15 cellular contexts compared by ENCODE assay signal in the genomic region with DNA sequence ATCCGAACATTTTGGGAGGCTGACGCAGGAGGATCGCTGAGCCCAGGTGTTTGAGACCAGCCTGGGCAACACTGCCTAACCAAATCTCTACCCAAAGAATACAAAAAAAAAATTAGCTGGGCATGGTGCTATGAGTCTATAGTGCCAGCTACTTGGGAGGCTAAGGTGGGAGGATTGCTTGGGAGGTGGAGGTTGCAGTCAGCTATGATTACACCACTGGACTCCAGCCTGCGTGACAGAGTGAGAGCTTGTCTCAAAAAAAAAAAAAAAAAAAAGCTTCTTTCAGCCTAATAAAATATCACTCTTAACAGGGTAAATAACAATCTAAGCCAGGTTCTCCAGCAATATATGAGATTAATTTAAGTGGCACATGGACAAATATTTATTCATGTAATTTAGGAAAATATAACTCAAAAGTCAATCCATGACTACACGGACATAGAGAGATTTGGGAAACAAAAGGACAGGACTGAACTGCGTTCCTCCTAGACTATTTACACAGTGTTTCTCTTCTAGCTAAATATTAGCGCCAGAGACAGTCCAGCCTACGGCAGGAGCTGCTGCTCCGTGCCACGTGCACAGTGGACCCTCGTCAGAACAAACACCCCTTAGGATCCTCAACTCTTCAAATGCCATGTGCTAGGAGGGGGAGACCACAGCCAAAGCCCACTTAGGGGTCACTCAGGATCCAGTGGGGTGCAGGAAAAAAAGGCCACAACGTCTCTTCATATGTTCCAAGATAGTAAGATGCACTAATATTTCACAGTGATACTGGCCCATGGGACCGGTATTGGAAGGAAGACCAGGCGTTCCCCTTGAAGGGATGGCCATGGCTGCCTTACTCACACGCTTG. TPM values are rescaled to one million over a fixed set of nuclear protein-coding genes. Genes with fewer than 3 reads are reported as not detected.
DNase-seq lines count a peak whose midpoint lies in the region; ATAC-seq lines count a peak whose summit lies in the region.
"Had no signal": no experiment of that assay in that cellular context is flagged by ENCODE, and none has a peak within 500 bp of the region (broad histone marks: within the 10 kb centered on the region; RNA-seq: fewer than 3 reads in every experiment).

No MANE protein-coding gene starts in this region.

- H3K9me3 Mint-ChIP-seq in effector memory CD8-positive, alpha-beta T cell: no peaks in the 10 kb centered on the region
- H3K9me3 Mint-ChIP-seq in T-helper 2 cell treated with Interferon-gamma antibody and Interleukin-4, amounts not matched to agents 5 μg/mL and 100 μg/mL, for 36 hours: no peaks in the 10 kb centered on the region

- DNase-seq in NCI-H2029 treated with DMSO at 0.1 percent for 48 hours (lab: John Stamatoyannopoulos, UW) (peak; percentile 33), NCI-H2029 (lab: John Stamatoyannopoulos, UW) (no peak), DMS53 (lab: John Stamatoyannopoulos, UW) (peak; percentile 83), posterior vena cava (ENCODE audit: low spot score) (peak; percentile 42), DMS79 treated with DMSO at 0.1 percent for 48 hours (lab: John Stamatoyannopoulos, UW) (no peak), KBM-7 (no peak)
- DNase-seq in effector memory CD8-positive, alpha-beta T cell: no peak
- no peak for DNase-seq in T-helper 2 cell treated with Interferon-gamma antibody and Interleukin-4, amounts not matched to agents 5 μg/mL and 100 μg/mL, for 36 hours (ENCODE audit: low spot score)
- DNase-seq: DND-41; GF-D8; GOT3; NCI-H1694 treated with DMSO at 0.1 percent for 48 hours; NCI-H2171; NCI-H510A; NK-92 treated with Interleukin-12 subunit alpha and Interleukin-12 subunit beta, amount 100 ng/mL, for 24 hours had no signal

- H3K27me3 Mint-ChIP-seq in effector memory CD8-positive, alpha-beta T cell: no peaks in the 10 kb centered on the region
- H3K27me3 Mint-ChIP-seq in T-helper 2 cell treated with Interferon-gamma antibody and Interleukin-4, amounts not matched to agents 5 μg/mL and 100 μg/mL, for 36 hours (ENCODE audit: low read depth): no peaks in the 10 kb centered on the region

- ATAC-seq in effector memory CD8-positive, alpha-beta T cell (replicated peaks): no peak

- peaks cover 94% of the 10 kb centered on the region for H3K36me3 Mint-ChIP-seq in effector memory CD8-positive, alpha-beta T cell (ENCODE audit: insufficient read depth)
- H3K36me3 Mint-ChIP-seq in T-helper 2 cell treated with Interferon-gamma antibody and Interleukin-4, amounts not matched to agents 5 μg/mL and 100 μg/mL, for 36 hours (ENCODE audit: low read depth): peaks cover 68% of the 10 kb centered on the region

- intact Hi-C loops in posterior vena cava (cut with DNase I): no loop called here

- H3K27ac Mint-ChIP-seq in effector memory CD8-positive, alpha-beta T cell: peak overlapping the region; percentile 20 to 85
- no peak overlapping the region for H3K27ac Mint-ChIP-seq in T-helper 2 cell treated with Interferon-gamma antibody and Interleukin-4, amounts not matched to agents 5 μg/mL and 100 μg/mL, for 36 hours

- H3K4me3 Mint-ChIP-seq in effector memory CD8-positive, alpha-beta T cell: no peak overlapping the region
- no peak overlapping the region for H3K4me3 Mint-ChIP-seq in T-helper 2 cell treated with Interferon-gamma antibody and Interleukin-4, amounts not matched to agents 5 μg/mL and 100 μg/mL, for 36 hours

- H3K4me1 Mint-ChIP-seq in effector memory CD8-positive, alpha-beta T cell (ENCODE audit: low read depth in 2 of 2): peaks cover 14 to 37% of the 10 kb centered on the region in 2 donors
- H3K4me1 Mint-ChIP-seq in T-helper 2 cell treated with Interferon-gamma antibody and Interleukin-4, amounts not matched to agents 5 μg/mL and 100 μg/mL, for 36 hours (ENCODE audit: low read depth): peaks cover 3% of the 10 kb centered on the region

- in situ Hi-C loops in KBM-7 (cut with MboI; ENCODE audit: low pct_unique_long_range_greater_than_20kb, low sequenced_read_pairs): no loop called here

RNA-seq across cellular contexts. Expression of a gene that starts 8.7 kb away (rescaled TPM):
- total RNA-seq in posterior vena cava: 10 to 100 TPM; 47.1 to 52.1 TPM

RNA-seq across cellular contexts. Expression of a gene that starts 49.8 kb away (rescaled TPM):
- 10 to 100 TPM; 27.0 to 42.9 TPM for total RNA-seq in posterior vena cava

Comparison
In these comparisons a context has a peak if more than half of its experiments do, and no peak if none do; other contexts are left out.
1. DNase-seq: peak in NCI-H2029 treated with DMSO at 0.1 percent for 48 hours (single experiment), DMS53 (single experiment) and posterior vena cava (single experiment); none in NCI-H2029 (single experiment), effector memory CD8-positive, alpha-beta T cell (0 of 3), T-helper 2 cell treated with Interferon-gamma antibody and Interleukin-4, amounts not matched to agents 5 μg/mL and 100 μg/mL, for 36 hours (single experiment), DMS79 treated with DMSO at 0.1 percent for 48 hours (single experiment) and KBM-7 (single experiment).